ENCODE assay signal across 2 cellular contexts in genomic region chr21:39511102-39511501, GRCh38.
TF ChIP-seq lines count a peak whose summit lies in the region.

No MANE protein-coding gene starts in this region.

TF ChIP-seq in GM12891, 5 proteins besides CTCF, POLR2A, EP300 and RAD21:
- TF ChIP-seq TAF1 (IDR thresholded peaks at IDR 0.05; ENCODE audit: low read depth, low read length) (no peak), PAX5 (IDR thresholded peaks at IDR 0.05; ENCODE audit: insufficient read depth, low read length, severe bottlenecking) (no peak), POLR2AphosphoS5 (IDR thresholded peaks at IDR 0.05; ENCODE audit: low read depth, low read length) (no peak), POU2F2 (IDR thresholded peaks at IDR 0.05; ENCODE audit: low read depth, low read length) (no peak)

TF ChIP-seq in H1, 55 proteins besides CTCF, POLR2A, EP300 and RAD21 (continued from another document):
- TF ChIP-seq SIX5 (IDR thresholded peaks at IDR 0.05; ENCODE audit: low read depth, low read length) (no peak), YY1 (IDR thresholded peaks at IDR 0.05; ENCODE audit: low read depth, low read length) (no peak), MAFK (IDR thresholded peaks at IDR 0.05; ENCODE audit: low read depth, low read length) (no peak), KDM1A (IDR thresholded peaks at IDR 0.05; ENCODE audit: borderline replicate concordance, low read length) (no peak), KDM4A (IDR thresholded peaks at IDR 0.05; ENCODE audit: low read depth, low read length, severe bottlenecking) (no peak), RBBP5 (IDR thresholded peaks at IDR 0.05; ENCODE audit: borderline replicate concordance, low read depth, low read length) (no peak), TAF7 (optimal IDR thresholded peaks at IDR 0.05; ENCODE audit: borderline replicate concordance, low read depth, low read length) (no peak)
